ENCODE assay signal across 13 cellular contexts in the genomic region with DNA sequence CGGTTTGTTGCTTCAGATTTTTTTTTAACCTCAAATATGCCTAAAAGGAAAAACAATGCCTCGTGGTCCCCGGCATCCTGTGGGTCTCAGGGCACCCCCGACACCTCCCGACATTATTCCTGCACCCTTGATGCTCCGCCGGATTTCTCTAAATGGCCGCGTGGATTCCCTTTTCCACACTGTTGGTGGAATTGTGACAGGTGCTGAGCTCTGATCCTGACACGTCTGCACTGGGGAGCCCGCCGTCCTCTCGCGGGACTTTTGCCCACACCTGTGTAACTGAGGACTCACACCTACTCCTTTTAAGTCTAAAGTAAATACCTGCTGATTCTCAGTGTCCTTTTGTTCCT.
DNase-seq lines count a peak whose midpoint lies in the region; ATAC-seq and TF ChIP-seq lines count a peak whose summit lies in the region.
"Had no signal": no experiment of that assay in that cellular context is flagged by ENCODE, and none has a peak within 500 bp of the region (broad histone marks: within the 10 kb centered on the region; RNA-seq: fewer than 3 reads in every experiment).

No MANE protein-coding gene starts in this region.

- CTCF ChIA-PET in activated naive CD4-positive, alpha-beta T cell treated with anti-CD3 and anti-CD28 coated beads, Interleukin-2, amount 10 ng/mL, durations not matched to agents 7 days and 5 days (lab: Charles Lee) = no interaction called here

- H3F3A ChIP-seq in neural progenitor cell (ENCODE audit: low read depth) = peaks cover 4% of the 10 kb centered on the region

- H3K27ac Mint-ChIP-seq in activated naive CD4-positive, alpha-beta T cell treated with anti-CD3 and anti-CD28 coated beads, Interleukin-2, amount 10 ng/mL, durations not matched to agents 7 days and 5 days = peak overlapping the region; percentile 24
- no peak overlapping the region for H3K27ac Mint-ChIP-seq in activated naive CD4-positive, alpha-beta T cell treated with anti-CD3 and anti-CD28 coated beads, Interleukin-2, amount 50 U/mL, for 72 hours
- peak overlapping the region; percentile 81 for H3K27ac Mint-ChIP-seq in neural progenitor cell
- H3K27ac Mint-ChIP-seq: CD4-positive, alpha-beta memory T cell had no signal

- H3K4me3 Mint-ChIP-seq in activated naive CD4-positive, alpha-beta T cell treated with anti-CD3 and anti-CD28 coated beads, Interleukin-2, amount 10 ng/mL, durations not matched to agents 7 days and 5 days = no peak overlapping the region
- H3K4me3 Mint-ChIP-seq in neural progenitor cell = peak overlapping the region; percentile 24
- H3K4me3 Mint-ChIP-seq: CD4-positive, alpha-beta memory T cell had no signal

- H3K9me3 Mint-ChIP-seq in activated naive CD4-positive, alpha-beta T cell treated with anti-CD3 and anti-CD28 coated beads, Interleukin-2, amount 10 ng/mL, durations not matched to agents 7 days and 5 days = no peaks in the 10 kb centered on the region
- no peaks in the 10 kb centered on the region for H3K9me3 Mint-ChIP-seq in activated naive CD4-positive, alpha-beta T cell treated with anti-CD3 and anti-CD28 coated beads, Interleukin-2, amount 50 U/mL, for 72 hours
- H3K9me3 Mint-ChIP-seq in neural progenitor cell = no peaks in the 10 kb centered on the region

- H3K27me3 ChIP-seq in neural progenitor cell = no peaks in the 10 kb centered on the region
- H3K27me3 ChIP-seq: BE2C had no signal

- no peak overlapping the region for H3K4me2 ChIP-seq in neural progenitor cell

- ATAC-seq in activated naive CD4-positive, alpha-beta T cell treated with anti-CD3 and anti-CD28 coated beads, Interleukin-2, amount 50 U/mL, for 72 hours = no peak
- ATAC-seq: GM12878, HCT116 had no signal

- no peaks in the 10 kb centered on the region for H3K36me3 ChIP-seq in neural progenitor cell
- H3K36me3 ChIP-seq: BE2C had no signal

- no peak overlapping the region for H3K9ac ChIP-seq in neural progenitor cell
- H3K9ac ChIP-seq: GM23248 had no signal

- TF ChIP-seq CTCF in VCaP (conservative IDR thresholded peaks at IDR 0.05) (no peak), neural progenitor cell (IDR thresholded peaks at IDR 0.05) (no peak)

- no peaks in the 10 kb centered on the region for H3K9me3 ChIP-seq in neural progenitor cell (ENCODE audit: low read depth)
- H3K9me3 ChIP-seq: BE2C had no signal

- H3K27ac ChIP-seq in VCaP (peak overlapping the region; percentile 17; the same call in 1 of the 2 replicates), neural progenitor cell (no peak overlapping the region)
- H3K27ac ChIP-seq: GM23248 had no signal

- no peak overlapping the region for H2AFZ ChIP-seq in neural progenitor cell (replicated peaks)
- H2AFZ ChIP-seq: GM23248 had no signal

- no peak for DNase-seq in activated naive CD4-positive, alpha-beta T cell treated with anti-CD3 and anti-CD28 coated beads, Interleukin-2, amount 10 ng/mL, durations not matched to agents 7 days and 5 days
- DNase-seq in activated naive CD4-positive, alpha-beta T cell treated with anti-CD3 and anti-CD28 coated beads, Interleukin-2, amount 50 U/mL, for 72 hours (ENCODE audit: low spot score in 2 of 2) = no peak
- DNase-seq in neural progenitor cell (ENCODE audit: low spot score) = no peak
- no peak for DNase-seq in activated T-cell treated with anti-CD3 and anti-CD28 coated beads for 4 hours
- DNase-seq in NCI-H82 (lab: John Stamatoyannopoulos, UW) = no peak
- DNase-seq in SHP77 (lab: John Stamatoyannopoulos, UW) = no peak
- DNase-seq: BE2C; CD4-positive, alpha-beta memory T cell; DMS79; GM23248 had no signal

- H3K4me1 Mint-ChIP-seq in activated naive CD4-positive, alpha-beta T cell treated with anti-CD3 and anti-CD28 coated beads, Interleukin-2, amount 10 ng/mL, durations not matched to agents 7 days and 5 days = no peaks in the 10 kb centered on the region
- peaks cover 19% of the 10 kb centered on the region for H3K4me1 Mint-ChIP-seq in neural progenitor cell
- H3K4me1 Mint-ChIP-seq: CD4-positive, alpha-beta memory T cell had no signal

- H3K79me2 ChIP-seq in neural progenitor cell (ENCODE audit: low read depth) = no peaks in the 10 kb centered on the region

- no peak overlapping the region for H3K4me3 ChIP-seq in neural progenitor cell
- H3K4me3 ChIP-seq: GM12878, GM23248 had no signal

- no peaks in the 10 kb centered on the region for H3K36me3 Mint-ChIP-seq in activated naive CD4-positive, alpha-beta T cell treated with anti-CD3 and anti-CD28 coated beads, Interleukin-2, amount 10 ng/mL, durations not matched to agents 7 days and 5 days
- no peaks in the 10 kb centered on the region for H3K36me3 Mint-ChIP-seq in activated naive CD4-positive, alpha-beta T cell treated with anti-CD3 and anti-CD28 coated beads, Interleukin-2, amount 50 U/mL, for 72 hours
- H3K36me3 Mint-ChIP-seq in neural progenitor cell = no peaks in the 10 kb centered on the region
- H3K36me3 Mint-ChIP-seq: CD4-positive, alpha-beta memory T cell had no signal

- H3K4me1 ChIP-seq in neural progenitor cell = peaks cover 9% of the 10 kb centered on the region
- H3K4me1 ChIP-seq: BE2C had no signal

- peaks cover 8% of the 10 kb centered on the region for H3K27me3 Mint-ChIP-seq in activated naive CD4-positive, alpha-beta T cell treated with anti-CD3 and anti-CD28 coated beads, Interleukin-2, amount 10 ng/mL, durations not matched to agents 7 days and 5 days
- H3K27me3 Mint-ChIP-seq in neural progenitor cell (ENCODE audit: insufficient read depth, low read depth) = peaks cover 5% of the 10 kb centered on the region

- H4K20me1 ChIP-seq in neural progenitor cell (ENCODE audit: low read depth) = no peaks in the 10 kb centered on the region

Comparison
In these comparisons a context has a peak if more than half of its experiments do, and no peak if none do; other contexts are left out.
1. H3K27ac Mint-ChIP-seq: peak in activated naive CD4-positive, alpha-beta T cell treated with anti-CD3 and anti-CD28 coated beads, Interleukin-2, amount 10 ng/mL, durations not matched to agents 7 days and 5 days (single experiment) and neural progenitor cell (single experiment); none in activated naive CD4-positive, alpha-beta T cell treated with anti-CD3 and anti-CD28 coated beads, Interleukin-2, amount 50 U/mL, for 72 hours (0 of 2).